In genomic region chr5:35971878-35972210, GRCh38 we compare ENCODE assay signal across 31 cellular contexts. TPM values are rescaled to one million over a fixed set of nuclear protein-coding genes. Genes with fewer than 3 reads are reported as not detected.
"Had no signal": no experiment of that assay in that cellular context is flagged by ENCODE, and none has a peak within 500 bp of the region (broad histone marks: within the 10 kb centered on the region; RNA-seq: fewer than 3 reads in every experiment).

No MANE protein-coding gene starts in this region.

- H3K27me3 ChIP-seq: stomach, suprapubic skin, testis, thyroid gland, tibial artery, tibial nerve, transverse colon, upper lobe of left lung, upper lobe of right lung, uterus, vagina had no signal

- H3K27me3 Mint-ChIP-seq: stimulated activated memory B cell treated with anti-CD40 and anti-IgM and Interleukin-4, amounts not matched to agents 10 μg/mL and 1 μg/mL and 100 μg/mL, for 72 hours; stimulated activated naive B cell treated with anti-CD40 and anti-IgM and Interleukin-4, amounts not matched to agents 10 μg/mL and 1 μg/mL and 100 μg/mL, for 72 hours; type B pancreatic cell had no signal

- H3K4me3 ChIP-seq: stomach, suprapubic skin, testis, thoracic aorta, thyroid gland, tibial artery, tibial nerve, transverse colon, upper lobe of left lung, upper lobe of right lung, uterus, vagina had no signal

- H3K36me3 Mint-ChIP-seq: stimulated activated effector memory CD8-positive, alpha-beta T cell treated with anti-CD3 and anti-CD28 coated beads, Interleukin-12 subunit alpha, Interleukin-12 subunit beta, amount 100 ng/mL, for 72 hours; stimulated activated memory B cell treated with anti-CD40 and anti-IgM and Interleukin-4, amounts not matched to agents 10 μg/mL and 1 μg/mL and 100 μg/mL, for 72 hours; type B pancreatic cell had no signal

- H3K4me1 ChIP-seq: stomach, suprapubic skin, testis, thyroid gland, tibial artery, tibial nerve, transverse colon, upper lobe of left lung, upper lobe of right lung, uterus, vagina had no signal

- H3K36me3 ChIP-seq: stomach, suprapubic skin, thoracic aorta, thyroid gland, tibial artery, tibial nerve, transverse colon, upper lobe of left lung, upper lobe of right lung, uterus, vagina had no signal

- H3K4me3 Mint-ChIP-seq: stimulated activated effector memory CD8-positive, alpha-beta T cell treated with anti-CD3 and anti-CD28 coated beads, Interleukin-12 subunit alpha, Interleukin-12 subunit beta, amount 100 ng/mL, for 72 hours; stimulated activated memory B cell treated with anti-CD40 and anti-IgM and Interleukin-4, amounts not matched to agents 10 μg/mL and 1 μg/mL and 100 μg/mL, for 72 hours; stimulated activated naive B cell treated with anti-CD40 and anti-IgM and Interleukin-4, amounts not matched to agents 10 μg/mL and 1 μg/mL and 100 μg/mL, for 72 hours; stimulated activated naive CD8-positive, alpha-beta T cell treated with anti-CD3 and anti-CD28 coated beads, Interleukin-15, amount 100 ng/mL, for 72 hours; stimulated activated naive CD8-positive, alpha-beta T cell treated with anti-CD3 and anti-CD28 coated beads, Interleukin-15, Interleukin-2, amounts not matched to agents 100 ng/mL and 50 ng/mL, for 24 hours; type B pancreatic cell had no signal

- H3K27ac ChIP-seq: stomach, suprapubic skin, testis, thoracic aorta, thyroid gland, tibial artery, tibial nerve, transverse colon, upper lobe of left lung, upper lobe of right lung, uterus, vagina had no signal

- DNase-seq: stimulated activated CD4-positive, alpha-beta T cell treated with anti-CD3 and anti-CD28 coated beads, Interleukin-2, amount 100 ng/mL, for 24 hours; stimulated activated CD4-positive, alpha-beta T cell treated with anti-CD3 and anti-CD28 coated beads, Interleukin-2, amount 100 ng/mL, for 48 hours; stimulated activated CD4-positive, alpha-beta T cell treated with anti-CD3 and anti-CD28 coated beads, Interleukin-4, amount 100 ng/mL, for 1 hour; stimulated activated CD4-positive, alpha-beta T cell treated with anti-CD3 and anti-CD28 coated beads, Interleukin-4, amount 100 ng/mL, for 24 hours; stimulated activated CD4-positive, alpha-beta T cell treated with anti-CD3 and anti-CD28 coated beads, Interleukin-4, amount 100 ng/mL, for 4 hours; stimulated activated CD8-positive, alpha-beta memory T cell treated with anti-CD3 and anti-CD28 coated beads, Interleukin-4, amount 100 ng/mL, for 48 hours; stimulated activated naive B cell treated with anti-CD40 and anti-IgM and Interleukin-4, amounts not matched to agents 10 μg/mL and 1 μg/mL and 100 μg/mL, for 72 hours; stimulated activated naive CD4-positive, alpha-beta T cell treated with Interleukin-2 at 50 U/mL for 16 hours; stimulated activated naive CD8-positive, alpha-beta T cell treated with anti-CD3 and anti-CD28 coated beads, Interleukin-15, amount 100 ng/mL, for 72 hours; stimulated activated naive CD8-positive, alpha-beta T cell treated with anti-CD3 and anti-CD28 coated beads, Interleukin-15, Interleukin-2, amounts not matched to agents 100 U/mL and 50 U/mL, for 24 hours; stomach; substantia nigra; testis; thyroid gland; tibial artery; transverse colon; upper lobe of left lung; upper lobe of right lung; uterus had no signal

- H3K4me1 Mint-ChIP-seq: stimulated activated effector memory CD8-positive, alpha-beta T cell treated with anti-CD3 and anti-CD28 coated beads, Interleukin-12 subunit alpha, Interleukin-12 subunit beta, amount 100 ng/mL, for 72 hours; stimulated activated memory B cell treated with anti-CD40 and anti-IgM and Interleukin-4, amounts not matched to agents 10 μg/mL and 1 μg/mL and 100 μg/mL, for 72 hours; stimulated activated naive B cell treated with anti-CD40 and anti-IgM and Interleukin-4, amounts not matched to agents 10 μg/mL and 1 μg/mL and 100 μg/mL, for 72 hours; stimulated activated naive CD8-positive, alpha-beta T cell treated with anti-CD3 and anti-CD28 coated beads, Interleukin-15, amount 100 ng/mL, for 72 hours had no signal

- H3K9me3 ChIP-seq: stomach, suprapubic skin, testis, thoracic aorta, thyroid gland, tibial artery, tibial nerve, transverse colon, upper lobe of left lung, upper lobe of right lung, uterus, vagina had no signal

- H3K9me3 Mint-ChIP-seq: stimulated activated naive CD8-positive, alpha-beta T cell treated with anti-CD3 and anti-CD28 coated beads, Interleukin-15, Interleukin-2, amounts not matched to agents 100 ng/mL and 50 ng/mL, for 24 hours; type B pancreatic cell had no signal

- H3K27ac Mint-ChIP-seq: stimulated activated effector memory CD8-positive, alpha-beta T cell treated with anti-CD3 and anti-CD28 coated beads, Interleukin-12 subunit alpha, Interleukin-12 subunit beta, amount 100 ng/mL, for 72 hours; stimulated activated memory B cell treated with anti-CD40 and anti-IgM and Interleukin-4, amounts not matched to agents 10 μg/mL and 1 μg/mL and 100 μg/mL, for 72 hours; stimulated activated naive B cell treated with anti-CD40 and anti-IgM and Interleukin-4, amounts not matched to agents 10 μg/mL and 1 μg/mL and 100 μg/mL, for 72 hours; stimulated activated naive CD8-positive, alpha-beta T cell treated with anti-CD3 and anti-CD28 coated beads, Interleukin-15, amount 100 ng/mL, for 72 hours; stimulated activated naive CD8-positive, alpha-beta T cell treated with anti-CD3 and anti-CD28 coated beads, Interleukin-15, Interleukin-2, amounts not matched to agents 100 ng/mL and 50 ng/mL, for 24 hours; type B pancreatic cell had no signal

RNA-seq across cellular contexts. Expression of gene UGT3A1, which starts 19.3 kb away (rescaled TPM):
- total RNA-seq: subcutaneous adipose tissue, temporal lobe, thoracic aorta, thyroid gland, tibial nerve, transverse colon, upper lobe of left lung, upper lobe of right lung, ureter, uterus, vagina had no signal
- polyA plus RNA-seq: stomach had no signal

RNA-seq across cellular contexts. Expression of gene CAPSL, which starts 33.4 kb away (rescaled TPM):
- total RNA-seq: stomach, subcutaneous adipose tissue, suprapubic skin, temporal lobe, thoracic aorta, tibial nerve, transverse colon, upper lobe of right lung, ureter, urinary bladder, vagina had no signal
- polyA plus RNA-seq: stomach, urinary bladder had no signal
